ENCODE assay signal across 23 cellular contexts in genomic region chr12:69210661-69211060, GRCh38.
"Had no signal": no experiment of that assay in that cellular context is flagged by ENCODE, and none has a peak within 500 bp of the region (broad histone marks: within the 10 kb centered on the region; RNA-seq: fewer than 3 reads in every experiment).

No MANE protein-coding gene starts in this region.

- H3K4me1 Mint-ChIP-seq: immature natural killer cell; mesothelial cell of epicardium; naive thymus-derived CD4-positive, alpha-beta T cell; stimulated activated naive B cell treated with anti-CD40 and anti-IgM and Interleukin-4, amounts not matched to agents 10 μg/mL and 1 μg/mL and 100 μg/mL, for 72 hours had no signal

- H3K4me3 Mint-ChIP-seq: immature natural killer cell; mesothelial cell of epicardium; naive thymus-derived CD4-positive, alpha-beta T cell; natural killer cell treated with Interleukin-12 subunit alpha and Interleukin-12 subunit beta and Interleukin-15 and Interleukin-18, amount 100 ng/mL, for 72 hours; stimulated activated naive B cell treated with anti-CD40 and anti-IgM and Interleukin-4, amounts not matched to agents 10 μg/mL and 1 μg/mL and 100 μg/mL, for 72 hours had no signal

- H3K27ac Mint-ChIP-seq: immature natural killer cell; mesothelial cell of epicardium; naive thymus-derived CD4-positive, alpha-beta T cell; natural killer cell treated with Interleukin-12 subunit alpha and Interleukin-12 subunit beta and Interleukin-15 and Interleukin-18, amount 100 ng/mL, for 72 hours; stimulated activated naive B cell treated with anti-CD40 and anti-IgM and Interleukin-4, amounts not matched to agents 10 μg/mL and 1 μg/mL and 100 μg/mL, for 72 hours had no signal

- ATAC-seq: naive thymus-derived CD4-positive, alpha-beta T cell; natural killer cell treated with Interleukin-12 subunit alpha and Interleukin-12 subunit beta and Interleukin-15 and Interleukin-18, amount 100 ng/mL, for 72 hours; right cardiac atrium; sciatic nerve; stimulated activated naive B cell treated with anti-CD40 and anti-IgM and Interleukin-4, amounts not matched to agents 10 μg/mL and 1 μg/mL and 100 μg/mL, for 72 hours; stimulated activated naive CD8-positive, alpha-beta T cell treated with anti-CD3 and anti-CD28 coated beads, Interleukin-15, Interleukin-2, amounts not matched to agents 100 U/mL and 50 U/mL, for 24 hours had no signal

- H3K36me3 Mint-ChIP-seq: immature natural killer cell; mesothelial cell of epicardium; natural killer cell treated with Interleukin-12 subunit alpha and Interleukin-12 subunit beta and Interleukin-15 and Interleukin-18, amount 100 ng/mL, for 72 hours; stimulated activated naive B cell treated with anti-CD40 and anti-IgM and Interleukin-4, amounts not matched to agents 10 μg/mL and 1 μg/mL and 100 μg/mL, for 72 hours had no signal

- H3K9me3 Mint-ChIP-seq: immature natural killer cell; natural killer cell treated with Interleukin-12 subunit alpha and Interleukin-12 subunit beta and Interleukin-15 and Interleukin-18, amount 100 ng/mL, for 72 hours had no signal

- DNase-seq: hypothalamus; immature natural killer cell; kidney; left ventricle myocardium inferior; mesendoderm; naive thymus-derived CD4-positive, alpha-beta T cell; ovary; retina; right cardiac atrium; stimulated activated CD4-positive, alpha-beta T cell treated with anti-CD3 and anti-CD28 coated beads, Interleukin-12 subunit alpha, Interleukin-12 subunit beta, amount 100 ng/mL, for 4 hours; stimulated activated CD4-positive, alpha-beta T cell treated with anti-CD3 and anti-CD28 coated beads, Interleukin-15, amount 100 ng/mL, for 24 hours; stimulated activated CD4-positive, alpha-beta T cell treated with anti-CD3 and anti-CD28 coated beads, Interleukin-2, amount 100 ng/mL, for 24 hours; stimulated activated CD4-positive, alpha-beta T cell treated with anti-CD3 and anti-CD28 coated beads, Interleukin-4, amount 100 ng/mL, for 1 hour; stimulated activated naive B cell treated with anti-CD40 and anti-IgM and Interleukin-4, amounts not matched to agents 10 μg/mL and 1 μg/mL and 100 μg/mL, for 72 hours; stimulated activated naive CD8-positive, alpha-beta T cell treated with anti-CD3 and anti-CD28 coated beads, Interleukin-15, Interleukin-2, amounts not matched to agents 100 U/mL and 50 U/mL, for 24 hours; stomach; testis; thyroid gland; transverse colon; upper lobe of left lung had no signal
